8 cellular contexts compared by ENCODE assay signal in the genomic region with DNA sequence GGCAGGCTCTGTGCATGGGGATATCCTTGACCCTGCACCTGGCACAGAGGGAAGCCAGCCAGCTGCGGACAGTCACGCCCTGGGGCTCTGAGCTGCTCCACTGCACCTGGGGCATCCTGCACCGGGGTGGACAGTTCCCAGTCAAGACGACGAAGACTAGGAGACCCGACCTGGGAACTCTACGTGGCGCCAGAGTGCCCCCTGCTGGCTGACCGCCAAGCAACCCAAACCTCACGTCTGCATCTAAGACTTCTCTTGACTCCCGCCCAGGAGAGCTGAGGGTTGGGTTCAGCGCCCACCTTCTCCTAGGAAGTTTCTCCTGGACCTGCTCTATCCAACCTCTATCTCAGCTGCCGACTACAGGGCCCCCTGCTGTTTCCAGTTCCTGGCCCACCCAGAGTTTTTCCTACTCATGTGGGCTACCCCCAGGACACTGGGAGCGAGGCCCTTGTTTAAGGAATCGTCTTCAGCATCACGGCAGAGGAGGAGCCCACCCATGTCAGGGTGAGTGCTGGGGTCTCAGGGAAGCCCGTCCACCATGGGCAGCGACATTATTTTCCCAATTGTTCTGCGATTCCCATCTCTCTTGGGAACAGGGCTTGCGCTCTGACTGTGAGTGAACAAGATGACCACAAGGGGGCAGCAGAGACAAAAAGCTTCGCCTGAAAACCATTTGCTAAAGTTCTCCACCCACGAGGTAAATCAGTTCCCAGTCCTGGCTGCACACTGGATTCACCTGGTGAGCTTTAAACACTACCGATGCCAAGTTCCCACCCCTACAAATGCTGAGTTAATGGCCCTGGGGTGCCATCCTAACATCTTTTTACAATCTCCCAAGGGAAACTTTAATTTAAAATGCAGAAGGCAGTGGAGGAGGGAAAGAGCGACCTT. TPM values are rescaled to one million over a fixed set of nuclear protein-coding genes. Genes with fewer than 3 reads are reported as not detected.
A peak's percentile ranks its signal among the peaks of the same experiment; 100 is the strongest.
DNase-seq lines count a peak whose midpoint lies in the region; ATAC-seq and TF ChIP-seq lines count a peak whose summit lies in the region.

No MANE protein-coding gene starts in this region.

- intact Hi-C loops in mucosa of descending colon (cut with DNase I, micrococcal nuclease) = loop anchor here (2.0 to 5.0 kb wide), 3 partner anchors 88 to 200 kb away; no protein-coding TSS in a partner anchor

- POLR2A ChIA-PET in GM10248 (lab: Yijun Ruan, JAX) = no interaction called here

- H3K4me3 ChIP-seq in NT2/D1 (ENCODE audit: insufficient read length, low read depth) = peak overlapping the region; percentile 24
- no peak overlapping the region for H3K4me3 ChIP-seq in mucosa of descending colon

- ATAC-seq in esophagus mucosa (peak; percentile 77), mucosa of descending colon (peak; percentile 92), HG02571 (IDR thresholded peaks at IDR 0.05; ENCODE audit: unreplicated experiment) (no peak)

- TF ChIP-seq CTCF in GM10248 (IDR thresholded peaks at IDR 0.05; ENCODE audit: control extremely low read depth, extremely low read depth, low read depth, missing control alignments) (peak; percentile 89), mucosa of descending colon (IDR thresholded peaks at IDR 0.05) (peak; percentile 80)

- H3K9me3 ChIP-seq in NT2/D1 (ENCODE audit: insufficient read depth, low read length) (no peaks in the 10 kb centered on the region), mucosa of descending colon (no peaks in the 10 kb centered on the region)

- CTCF ChIA-PET in GM10248 (lab: Yijun Ruan, JAX) = interaction anchor here (0.7 to 9.5 kb wide), 46 partner anchors 9 to 551 kb away, joined by 3 to 216 read pairs (median 5); a partner anchor contains a TSS

- peaks cover 5% of the 10 kb centered on the region for H3K4me1 ChIP-seq in NT2/D1 (ENCODE audit: insufficient read depth, insufficient read length)
- H3K4me1 ChIP-seq in mucosa of descending colon (ENCODE audit: low read depth) = no peaks in the 10 kb centered on the region

- H3K36me3 ChIP-seq in NT2/D1 (ENCODE audit: insufficient read depth, insufficient read length, low read length) (no peaks in the 10 kb centered on the region), mucosa of descending colon (ENCODE audit: low read depth) (no peaks in the 10 kb centered on the region)

- H3K27me3 ChIP-seq in NT2/D1 (ENCODE audit: insufficient read depth, insufficient read length) = no peaks in the 10 kb centered on the region

- H3K9ac ChIP-seq in NT2/D1 (ENCODE audit: insufficient read length, low read depth) = peak overlapping the region; percentile 62

- DNase-seq in GM10248 (ENCODE audit: extremely low spot score) (peak; percentile 82), HT1080 (ENCODE audit: low read depth) (peak; percentile 53), NT2/D1 (ENCODE audit: low read depth, low spot score) (peak; percentile 75), mucosa of descending colon (peak in 2 of 3 donors; percentile 60 to 83)
- DNase-seq in activated CD8-positive, alpha-beta memory T cell treated with anti-CD3 and anti-CD28 coated beads, Interleukin-2, amount 50 U/mL, for 48 hours = peak; percentile 84
- DNase-seq in stimulated activated CD8-positive, alpha-beta memory T cell treated with anti-CD3 and anti-CD28 coated beads, Interleukin-7, amount 100 ng/mL, for 1 hour (ENCODE audit: low read depth in 2 of 2) = peak; percentile 11 to 44

RNA-seq across cellular contexts. Expression of a gene that starts 29.3 kb away (rescaled TPM):
- total RNA-seq in HT1080 (2014; rRNA removed; shearing (Covaris generic)) = not detected in 2 replicates
- polyA plus RNA-seq in HT1080 (2015; cell fraction: cytosol; rRNA removed) = not detected in 2 replicates
- not detected in 2 replicates for polyA plus RNA-seq in HT1080 (2015; cell fraction: nucleus; rRNA removed)
- total RNA-seq in esophagus mucosa = not detected
- total RNA-seq in mucosa of descending colon = not detected

RNA-seq across cellular contexts. Expression of a gene that starts 49.5 kb away (rescaled TPM):
- total RNA-seq in HT1080 (2014; rRNA removed; shearing (Covaris generic)) = 6.3 and 8.3 TPM in 2 replicates
- polyA plus RNA-seq in HT1080 (2015; cell fraction: cytosol; rRNA removed) = 9.9 and 10.2 TPM in 2 replicates
- 10.3 and 11.2 TPM in 2 replicates for polyA plus RNA-seq in HT1080 (2015; cell fraction: nucleus; rRNA removed)
- total RNA-seq in esophagus mucosa = 3.9 TPM
- 1 to 10 TPM; 6.6 to 9.5 (median 6.7) TPM for total RNA-seq in mucosa of descending colon

RNA-seq across cellular contexts. Expression of a gene that starts 54.0 kb away (rescaled TPM):
- 5.4 and 6.9 TPM in 2 replicates for total RNA-seq in HT1080 (2014; rRNA removed; shearing (Covaris generic))
- 11.2 and 14.5 TPM in 2 replicates for polyA plus RNA-seq in HT1080 (2015; cell fraction: cytosol; rRNA removed)
- 6.6 and 6.7 TPM in 2 replicates for polyA plus RNA-seq in HT1080 (2015; cell fraction: nucleus; rRNA removed)
- total RNA-seq in esophagus mucosa = 3.2 TPM
- total RNA-seq in mucosa of descending colon = 1 to 10 TPM; 1.2 to 9.5 (median 4.2) TPM

Comparison
In these comparisons a context has a peak if more than half of its experiments do, and no peak if none do; other contexts are left out.
1. DNase-seq: peak in every context shown above with its lines; median percentile 84 in activated CD8-positive, alpha-beta memory T cell treated with anti-CD3 and anti-CD28 coated beads, Interleukin-2, amount 50 U/mL, for 48 hours; 82 in GM10248; 75 in NT2/D1; 72 in mucosa of descending colon; 53 in HT1080; 28 in stimulated activated CD8-positive, alpha-beta memory T cell treated with anti-CD3 and anti-CD28 coated beads, Interleukin-7, amount 100 ng/mL, for 1 hour.